Comparison of ENCODE assay signal across 13 cellular contexts in genomic region chr5:80229902-80230255, GRCh38. TPM values are rescaled to one million over a fixed set of nuclear protein-coding genes. Genes with fewer than 3 reads are reported as not detected.
A peak's percentile ranks its signal among the peaks of the same experiment; 100 is the strongest.
DNase-seq lines count a peak whose midpoint lies in the region; FAIRE-seq and TF ChIP-seq lines count a peak whose summit lies in the region.
"Had no signal": no experiment of that assay in that cellular context is flagged by ENCODE, and none has a peak within 500 bp of the region (broad histone marks: within the 10 kb centered on the region; RNA-seq: fewer than 3 reads in every experiment).

No MANE protein-coding gene starts in this region.

- H3K79me2 ChIP-seq in OCI-LY7 (ENCODE audit: insufficient read depth, low read depth, low read length) = peaks cover 93% of the 10 kb centered on the region
- peaks cover 78% of the 10 kb centered on the region for H3K79me2 ChIP-seq in osteoblast (ENCODE audit: insufficient read depth, low read length)

- H3K4me2 ChIP-seq in OCI-LY7 (ENCODE audit: low read length) (peak overlapping the region; percentile 13; the same call in 1 of the 2 replicates), osteoblast (ENCODE audit: insufficient read depth, low read length) (no peak overlapping the region)

- intact Hi-C loops in OCI-LY7 (cut with micrococcal nuclease; ENCODE audit: unreplicated experiment) = no loop called here

- FAIRE-seq in islet of Langerhans (lab: Jason Lieb, UNC) = peak; percentile 13

- no peak overlapping the region for H3K4me3 ChIP-seq in OCI-LY7 (ENCODE audit: low read depth, low read length, poor library complexity, severe bottlenecking)
- H3K4me3 ChIP-seq in osteoblast (ENCODE audit: insufficient read depth, low read length) = no peak overlapping the region

- CTCF ChIA-PET in OCI-LY7 (lab: Charles Lee; ENCODE audit: unreplicated experiment) = no interaction called here

- TF ChIP-seq CTCF in OCI-LY7 (conservative IDR thresholded peaks at IDR 0.05; ENCODE audit: low read length) = no peak
- no peak for TF ChIP-seq CTCF in osteoblast (IDR thresholded peaks at IDR 0.05; ENCODE audit: extremely low read depth, low read depth, low read length)

- H3K9me3 ChIP-seq in OCI-LY7 (ENCODE audit: low read length) = no peaks in the 10 kb centered on the region
- H3K9me3 ChIP-seq in osteoblast (ENCODE audit: low read depth, low read length) = no peaks in the 10 kb centered on the region

- POLR2A ChIA-PET in OCI-LY7 (lab: Charles Lee) = interaction anchor here (0.7 to 0.8 kb wide), 2 partner anchors 27 to 31 kb away, joined by 3 to 4 read pairs; no protein-coding TSS in a partner anchor

- no peak overlapping the region for H2AFZ ChIP-seq in OCI-LY7 (ENCODE audit: low read length)
- no peak overlapping the region for H2AFZ ChIP-seq in osteoblast (ENCODE audit: low read length)

- H3K27ac ChIP-seq in OCI-LY7 (ENCODE audit: low read depth, low read length, poor library complexity, severe bottlenecking) (no peak overlapping the region), osteoblast (ENCODE audit: low read depth, low read length) (peak overlapping the region; percentile 50)

- H3K4me1 ChIP-seq in OCI-LY7 (ENCODE audit: insufficient read depth, low read length, poor library complexity, severe bottlenecking) = peaks cover 60% of the 10 kb centered on the region
- peaks cover 24% of the 10 kb centered on the region for H3K4me1 ChIP-seq in osteoblast (ENCODE audit: insufficient read depth, low read length)

- H3K27me3 ChIP-seq in osteoblast (ENCODE audit: insufficient read depth, low read length) = no peaks in the 10 kb centered on the region

- H4K20me1 ChIP-seq in OCI-LY7 (ENCODE audit: insufficient read depth, low read length) (no peaks in the 10 kb centered on the region), osteoblast (ENCODE audit: insufficient read depth, low read length) (no peaks in the 10 kb centered on the region)

- H3K9me2 ChIP-seq in OCI-LY7 (ENCODE audit: insufficient read depth, low read length) = no peaks in the 10 kb centered on the region

- BruUV-seq in OCI-LY7 (replicated peaks; lab: Mats Ljungman, UMichigan) = no TSS peak

- H3K36me3 ChIP-seq in OCI-LY7 (ENCODE audit: insufficient read depth, low read length) (peaks cover 14% of the 10 kb centered on the region), osteoblast (ENCODE audit: insufficient read depth, low read length) (no peaks in the 10 kb centered on the region)

- DNase-seq in Daoy (ENCODE audit: low read depth) (peak; percentile 37), OCI-LY7 (ENCODE audit: low spot score) (no peak), osteoblast (ENCODE audit: insufficient read length, low spot score, missing footprints) (no peak), Ammon's horn (ENCODE audit: low spot score) (no peak), T-helper 2 cell (no peak)
- DNase-seq in stimulated activated CD4-positive, alpha-beta T cell treated with anti-CD3 and anti-CD28 coated beads, Interleukin-4, amount 100 ng/mL, for 1 hour = no peak
- DNase-seq: activated CD4-positive, CD25-positive, alpha-beta regulatory T cell; aorta; COR-L47; effector CD8-positive, alpha-beta T cell; NCI-H1048; retina had no signal

RNA-seq across cellular contexts. Expression of gene SERINC5, which starts 26.0 kb away (rescaled TPM):
- total RNA-seq in Daoy (2014; rRNA removed; shearing (Covaris generic)) = 3.9 and 5.7 TPM in 2 replicates
- total RNA-seq in OCI-LY7 (2014; rRNA removed; shearing (Covaris generic)) = 21.6 and 31.2 TPM in 2 replicates
- 87.9 and 92.1 TPM in 2 replicates for total RNA-seq in OCI-LY7 (2022)
- 94.3 and 96.3 TPM in 2 replicates for total RNA-seq in osteoblast
